2 cellular contexts compared by ENCODE assay signal in the genomic region with DNA sequence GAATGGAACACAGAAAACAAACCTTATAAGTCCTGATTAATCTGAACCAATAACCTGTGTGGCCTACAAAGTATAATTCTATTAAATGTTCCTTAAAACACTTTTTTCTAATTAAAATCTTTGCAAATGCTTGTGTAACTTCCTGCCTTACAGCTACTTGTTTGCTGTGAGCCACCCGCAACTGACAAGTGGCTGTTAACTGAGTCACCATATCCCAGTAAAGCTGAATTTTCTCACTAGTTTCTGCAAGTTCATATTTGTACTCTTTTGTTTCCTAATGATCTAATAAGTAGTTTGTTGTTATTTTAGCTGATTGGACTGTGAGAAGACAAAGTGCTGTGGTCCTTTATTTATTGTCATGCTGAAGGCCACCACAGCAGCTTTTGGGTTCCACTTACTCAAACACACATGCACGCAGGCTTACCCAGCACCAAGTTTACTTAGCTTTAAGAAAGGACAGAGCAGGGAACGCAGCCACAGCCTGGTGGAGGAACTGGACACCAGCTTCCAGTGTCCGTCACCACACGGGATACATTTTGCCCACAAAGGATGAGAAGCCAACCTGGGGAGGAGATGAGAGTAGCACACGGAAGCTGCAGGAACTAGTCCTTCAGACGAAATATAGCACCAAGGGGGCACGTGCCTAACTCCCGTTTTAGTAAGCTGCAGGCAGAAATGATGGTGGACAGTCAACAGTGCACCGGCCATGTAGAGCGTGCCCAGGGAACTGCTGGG.
TF ChIP-seq lines count a peak whose summit lies in the region.

No MANE protein-coding gene starts in this region.

TF ChIP-seq in GM23338, 12 proteins besides CTCF, POLR2A, EP300 and RAD21 (continued from another document):
- TF ChIP-seq REST (IDR thresholded peaks at IDR 0.05; ENCODE audit: unreplicated experiment) (no peak), EZH2phosphoT487 (IDR thresholded peaks at IDR 0.05; ENCODE audit: unreplicated experiment) (no peak), POLR2AphosphoS5 (IDR thresholded peaks at IDR 0.05; ENCODE audit: low read depth) (no peak)
- TF ChIP-seq, protein P1, sequence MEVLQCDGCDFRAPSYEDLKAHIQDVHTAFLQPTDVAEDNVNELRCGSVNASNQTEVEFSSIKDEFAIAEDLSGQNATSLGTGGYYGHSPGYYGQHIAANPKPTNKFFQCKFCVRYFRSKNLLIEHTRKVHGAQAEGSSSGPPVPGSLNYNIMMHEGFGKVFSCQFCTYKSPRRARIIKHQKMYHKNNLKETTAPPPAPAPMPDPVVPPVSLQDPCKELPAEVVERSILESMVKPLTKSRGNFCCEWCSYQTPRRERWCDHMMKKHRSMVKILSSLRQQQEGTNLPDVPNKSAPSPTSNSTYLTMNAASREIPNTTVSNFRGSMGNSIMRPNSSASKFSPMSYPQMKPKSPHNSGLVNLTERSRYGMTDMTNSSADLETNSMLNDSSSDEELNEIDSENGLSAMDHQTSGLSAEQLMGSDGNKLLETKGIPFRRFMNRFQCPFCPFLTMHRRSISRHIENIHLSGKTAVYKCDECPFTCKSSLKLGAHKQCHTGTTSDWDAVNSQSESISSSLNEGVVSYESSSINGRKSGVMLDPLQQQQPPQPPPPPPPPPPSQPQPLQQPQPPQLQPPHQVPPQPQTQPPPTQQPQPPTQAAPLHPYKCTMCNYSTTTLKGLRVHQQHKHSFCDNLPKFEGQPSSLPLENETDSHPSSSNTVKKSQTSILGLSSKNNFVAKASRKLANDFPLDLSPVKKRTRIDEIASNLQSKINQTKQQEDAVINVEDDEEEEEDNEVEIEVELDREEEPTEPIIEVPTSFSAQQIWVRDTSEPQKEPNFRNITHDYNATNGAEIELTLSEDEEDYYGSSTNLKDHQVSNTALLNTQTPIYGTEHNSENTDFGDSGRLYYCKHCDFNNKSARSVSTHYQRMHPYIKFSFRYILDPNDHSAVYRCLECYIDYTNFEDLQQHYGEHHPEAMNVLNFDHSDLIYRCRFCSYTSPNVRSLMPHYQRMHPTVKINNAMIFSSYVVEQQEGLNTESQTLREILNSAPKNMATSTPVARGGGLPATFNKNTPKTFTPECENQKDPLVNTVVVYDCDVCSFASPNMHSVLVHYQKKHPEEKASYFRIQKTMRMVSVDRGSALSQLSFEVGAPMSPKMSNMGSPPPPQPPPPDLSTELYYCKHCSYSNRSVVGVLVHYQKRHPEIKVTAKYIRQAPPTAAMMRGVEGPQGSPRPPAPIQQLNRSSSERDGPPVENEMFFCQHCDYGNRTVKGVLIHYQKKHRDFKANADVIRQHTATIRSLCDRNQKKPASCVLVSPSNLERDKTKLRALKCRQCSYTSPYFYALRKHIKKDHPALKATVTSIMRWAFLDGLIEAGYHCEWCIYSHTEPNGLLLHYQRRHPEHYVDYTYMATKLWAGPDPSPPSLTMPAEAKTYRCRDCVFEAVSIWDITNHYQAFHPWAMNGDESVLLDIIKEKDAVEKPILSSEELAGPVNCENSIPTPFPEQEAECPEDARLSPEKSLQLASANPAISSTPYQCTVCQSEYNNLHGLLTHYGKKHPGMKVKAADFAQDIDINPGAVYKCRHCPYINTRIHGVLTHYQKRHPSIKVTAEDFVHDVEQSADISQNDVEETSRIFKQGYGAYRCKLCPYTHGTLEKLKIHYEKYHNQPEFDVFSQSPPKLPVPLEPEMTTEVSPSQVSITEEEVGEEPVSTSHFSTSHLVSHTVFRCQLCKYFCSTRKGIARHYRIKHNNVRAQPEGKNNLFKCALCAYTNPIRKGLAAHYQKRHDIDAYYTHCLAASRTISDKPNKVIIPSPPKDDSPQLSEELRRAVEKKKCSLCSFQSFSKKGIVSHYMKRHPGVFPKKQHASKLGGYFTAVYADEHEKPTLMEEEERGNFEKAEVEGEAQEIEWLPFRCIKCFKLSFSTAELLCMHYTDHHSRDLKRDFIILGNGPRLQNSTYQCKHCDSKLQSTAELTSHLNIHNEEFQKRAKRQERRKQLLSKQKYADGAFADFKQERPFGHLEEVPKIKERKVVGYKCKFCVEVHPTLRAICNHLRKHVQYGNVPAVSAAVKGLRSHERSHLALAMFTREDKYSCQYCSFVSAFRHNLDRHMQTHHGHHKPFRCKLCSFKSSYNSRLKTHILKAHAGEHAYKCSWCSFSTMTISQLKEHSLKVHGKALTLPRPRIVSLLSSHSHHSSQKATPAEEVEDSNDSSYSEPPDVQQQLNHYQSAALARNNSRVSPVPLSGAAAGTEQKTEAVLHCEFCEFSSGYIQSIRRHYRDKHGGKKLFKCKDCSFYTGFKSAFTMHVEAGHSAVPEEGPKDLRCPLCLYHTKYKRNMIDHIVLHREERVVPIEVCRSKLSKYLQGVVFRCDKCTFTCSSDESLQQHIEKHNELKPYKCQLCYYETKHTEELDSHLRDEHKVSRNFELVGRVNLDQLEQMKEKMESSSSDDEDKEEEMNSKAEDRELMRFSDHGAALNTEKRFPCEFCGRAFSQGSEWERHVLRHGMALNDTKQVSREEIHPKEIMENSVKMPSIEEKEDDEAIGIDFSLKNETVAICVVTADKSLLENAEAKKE (CRISPR knock-in tag; IDR thresholded peaks at IDR 0.05): no peak

TF ChIP-seq in WTC11, 78 proteins besides CTCF, POLR2A, EP300 and RAD21:
- TF ChIP-seq ERG (CRISPR knock-in tag; IDR thresholded peaks at IDR 0.05) (no peak), FOXK1 (CRISPR knock-in tag; IDR thresholded peaks at IDR 0.05) (no peak), ZBTB43 (CRISPR knock-in tag; IDR thresholded peaks at IDR 0.05) (no peak)
